Comparison of ENCODE assay signal across 1 cellular context in genomic region chr19:2171349-2172145, GRCh38.
TF ChIP-seq lines count a peak whose summit lies in the region.

No MANE protein-coding gene starts in this region.

TF ChIP-seq in GM12878, 131 proteins besides CTCF, POLR2A, EP300 and RAD21 (continued from another document and continues in another):
- peak; percentile 81; the same call in 1 of the 2 replicates for TF ChIP-seq ZNF592 (IDR thresholded peaks at IDR 0.05)
- peak; percentile 58; the same call in 1 of the 2 replicates for TF ChIP-seq NKRF (conservative IDR thresholded peaks at IDR 0.05)
- TF ChIP-seq STAT3 (IDR thresholded peaks at IDR 0.05; ENCODE audit: low read depth, low read length), result 0 out of 2 replicates have a peak, but pooled peaks have one; percentile 89
- peak; percentile 89 for TF ChIP-seq CREM (IDR thresholded peaks at IDR 0.05; ENCODE audit: low read depth)
- no peak; the same call in 1 of the 2 replicates for TF ChIP-seq TCF7 (IDR thresholded peaks at IDR 0.05; ENCODE audit: borderline replicate concordance)
- TF ChIP-seq RBBP5 (conservative IDR thresholded peaks at IDR 0.05), result no peak
- TF ChIP-seq SREBF1 (IDR thresholded peaks at IDR 0.05; ENCODE audit: low read length), result no peak
- no peak for TF ChIP-seq EZH2 (IDR thresholded peaks at IDR 0.05; ENCODE audit: borderline replicate concordance, control insufficient read depth, low read depth, low read length)
- TF ChIP-seq CHD2 (IDR thresholded peaks at IDR 0.05; ENCODE audit: borderline replicate concordance, low read depth, low read length), result peak; percentile 84
- TF ChIP-seq SMAD5 (IDR thresholded peaks at IDR 0.05; ENCODE audit: low read depth), result no peak
- TF ChIP-seq BCLAF1 (IDR thresholded peaks at IDR 0.05), result no peak
- peak; percentile 56; the same call in 1 of the 2 replicates for TF ChIP-seq RCOR1 (conservative IDR thresholded peaks at IDR 0.05; ENCODE audit: low read depth, low read length)
- peak; percentile 45 for TF ChIP-seq MAX (IDR thresholded peaks at IDR 0.05; ENCODE audit: low read depth, low read length)
- TF ChIP-seq ZNF207 (IDR thresholded peaks at IDR 0.05; ENCODE audit: borderline replicate concordance), result peak; percentile 89
- TF ChIP-seq ATF2 (IDR thresholded peaks at IDR 0.05; ENCODE audit: low read length), result peak; percentile 97
- peak; percentile 55; the same call in 1 of the 2 replicates for TF ChIP-seq TARDBP (IDR thresholded peaks at IDR 0.05; ENCODE audit: borderline replicate concordance)
- TF ChIP-seq PAX5 (IDR thresholded peaks at IDR 0.05; ENCODE audit: borderline replicate concordance, low read depth, low read length), result peak; percentile 92
- TF ChIP-seq HDAC6 (IDR thresholded peaks at IDR 0.05; ENCODE audit: unreplicated experiment), result no peak
- peak; percentile 100 for TF ChIP-seq GATAD2B (conservative IDR thresholded peaks at IDR 0.05; ENCODE audit: low read depth)
- TF ChIP-seq YBX1 (IDR thresholded peaks at IDR 0.05), result peak; percentile 99
- no peak for TF ChIP-seq ZBTB11 (CRISPR knock-in tag; IDR thresholded peaks at IDR 0.05)
- TF ChIP-seq ZNF24 (IDR thresholded peaks at IDR 0.05), result peak; percentile 86
- 0 out of 2 replicates have a peak, but pooled peaks have one; percentile 41 for TF ChIP-seq SMARCA5 (IDR thresholded peaks at IDR 0.05)
- peak in 1 of 2 experiments; percentile 86; a peak in 2 of 3 replicates for TF ChIP-seq EGR1 (IDR thresholded peaks at IDR 0.05; ENCODE audit: borderline replicate concordance in 1 of 2, low read depth in 2 of 2, low read length in 2 of 2)
- peak; percentile 100 for TF ChIP-seq BCL3 (IDR thresholded peaks at IDR 0.05; ENCODE audit: borderline replicate concordance, insufficient read depth, low read depth, low read length, poor library complexity, severe bottlenecking)
- TF ChIP-seq ZNF217 (IDR thresholded peaks at IDR 0.05), result peak; percentile 20; the same call in 1 of the 2 replicates
- TF ChIP-seq HCFC1 (IDR thresholded peaks at IDR 0.05; ENCODE audit: low read length), result peak; percentile 35; the same call in 1 of the 2 replicates
- TF ChIP-seq PML (IDR thresholded peaks at IDR 0.05; ENCODE audit: low read length), result peak; percentile 50; the same call in 1 of the 2 replicates
- TF ChIP-seq E4F1 (IDR thresholded peaks at IDR 0.05; ENCODE audit: borderline replicate concordance, partially characterized antibody), result no peak
- peak; percentile 85 for TF ChIP-seq MTA2 (IDR thresholded peaks at IDR 0.05; ENCODE audit: low read depth)
- TF ChIP-seq ZBED1 (IDR thresholded peaks at IDR 0.05; ENCODE audit: borderline replicate concordance), result peak; percentile 88; the same call in 1 of the 2 replicates
- TF ChIP-seq NR2F1 (conservative IDR thresholded peaks at IDR 0.05), result peak; percentile 95
- no peak for TF ChIP-seq GABPA (IDR thresholded peaks at IDR 0.05; ENCODE audit: low read depth)
- TF ChIP-seq SREBF2 (IDR thresholded peaks at IDR 0.05; ENCODE audit: low read length), result no peak
- peak; percentile 95 for TF ChIP-seq IKZF1 (conservative IDR thresholded peaks at IDR 0.05)
- TF ChIP-seq ASH2L (IDR thresholded peaks at IDR 0.05; ENCODE audit: borderline replicate concordance, low read depth), result no peak
- TF ChIP-seq NBN (IDR thresholded peaks at IDR 0.05), result peak; percentile 91
- TF ChIP-seq ZZZ3 (IDR thresholded peaks at IDR 0.05; ENCODE audit: control insufficient read depth, insufficient read length, low read depth), result no peak
- peak; percentile 80 for TF ChIP-seq MXI1 (IDR thresholded peaks at IDR 0.05; ENCODE audit: low read depth, low read length)
- 0 out of 2 replicates have a peak, but pooled peaks have one; percentile 39 for TF ChIP-seq RFX5 (IDR thresholded peaks at IDR 0.05; ENCODE audit: low read depth, low read length)
- peak; percentile 86 for TF ChIP-seq SKIL (IDR thresholded peaks at IDR 0.05; ENCODE audit: low read depth, poor library complexity, severe bottlenecking)
